Comparison of ENCODE assay signal across 23 cellular contexts in genomic region chr14:32662234-32662633, GRCh38.
A peak's percentile ranks its signal among the peaks of the same experiment; 100 is the strongest.
DNase-seq lines count a peak whose midpoint lies in the region; ATAC-seq, FAIRE-seq and TF ChIP-seq lines count a peak whose summit lies in the region.
"Had no signal": no experiment of that assay in that cellular context is flagged by ENCODE, and none has a peak within 500 bp of the region (broad histone marks: within the 10 kb centered on the region; RNA-seq: fewer than 3 reads in every experiment).

No MANE protein-coding gene starts in this region.

- TF ChIP-seq POLR2A in H54 (IDR thresholded peaks at IDR 0.05; ENCODE audit: low read depth, low read length): no peak

- TF ChIP-seq CTCF in astrocyte of the spinal cord (IDR thresholded peaks at IDR 0.05; ENCODE audit: low read depth, low read length): no peak

- no peak overlapping the region for H3K4me3 ChIP-seq in astrocyte of the spinal cord (ENCODE audit: low read depth, low read length)
- H3K4me3 ChIP-seq: gastrocnemius medialis had no signal

- in situ Hi-C loops in astrocyte of the spinal cord (cut with HindIII; ENCODE audit: low sequenced_read_pairs): no loop called here

- peak; percentile 95 for FAIRE-seq in H54 (lab: Jason Lieb, UNC)
- FAIRE-seq: endothelial cell of umbilical vein, small intestine, urothelium cell line had no signal

- peak; percentile 51 for DNase-seq in AG08395 (ENCODE audit: low spot score)
- no peak for DNase-seq in H54 (ENCODE audit: insufficient read length, low spot score)
- peak; percentile 24 for DNase-seq in astrocyte of the spinal cord (ENCODE audit: low read depth, low spot score)
- DNase-seq in kidney tubule cell (ENCODE audit: low spot score): peak; percentile 34
- DNase-seq in mesenteric fat pad (ENCODE audit: low spot score): no peak
- no peak for DNase-seq in left lobe of liver (ENCODE audit: low spot score)
- DNase-seq: activated CD4-positive, alpha-beta T cell treated with anti-CD3 and anti-CD28 coated beads, Interleukin-2, amount 50 U/mL, for 48 hours; activated naive CD4-positive, alpha-beta T cell treated with anti-CD3 and anti-CD28 coated beads, Interleukin-2, amount 10 ng/mL, durations not matched to agents 7 days and 5 days; CD8-positive, alpha-beta memory T cell; cortex of kidney; DMS79 treated with DMSO at 0.1 percent for 48 hours; gastrocnemius medialis; H7; NCI-H1417; NCI-H69; SHP77; small intestine; stimulated activated CD4-positive, alpha-beta T cell treated with anti-CD3 and anti-CD28 coated beads, Interleukin-2, amount 100 ng/mL, for 48 hours; T-helper 1 cell had no signal

- no peak for ATAC-seq in HG03196 (IDR thresholded peaks at IDR 0.05; ENCODE audit: unreplicated experiment)
- no peak for ATAC-seq in left lobe of liver
- no peak for ATAC-seq in GM19455 (IDR thresholded peaks at IDR 0.05; ENCODE audit: unreplicated experiment)
- ATAC-seq: gastrocnemius medialis had no signal

Comparison
In these comparisons a context has a peak if more than half of its experiments do, and no peak if none do; other contexts are left out.
1. DNase-seq: peak in AG08395 (single experiment), astrocyte of the spinal cord (single experiment) and kidney tubule cell (single experiment); none in H54 (single experiment), mesenteric fat pad (single experiment) and left lobe of liver (single experiment).